ENCODE assay signal across 10 cellular contexts in genomic region chr6:1607557-1608221, GRCh38. TPM values are rescaled to one million over a fixed set of nuclear protein-coding genes. Genes with fewer than 3 reads are reported as not detected.
DNase-seq lines count a peak whose midpoint lies in the region; ATAC-seq and TF ChIP-seq lines count a peak whose summit lies in the region.
"Had no signal": no experiment of that assay in that cellular context is flagged by ENCODE, and none has a peak within 500 bp of the region (broad histone marks: within the 10 kb centered on the region; RNA-seq: fewer than 3 reads in every experiment).

No MANE protein-coding gene starts in this region.

- peak overlapping the region in 9 of 11 experiments; percentile 1 to 59 (median 32); a peak in 11 of 22 replicates for H3K4me2 ChIP-seq in BLaER1 treated with 17β-estradiol and CSF1 and Interleukin-3, amounts not matched to agents 10 nM and 100 nM

- ATAC-seq in activated CD8-positive, alpha-beta T cell treated with anti-CD3 and anti-CD28 coated beads for 36 hours = no peak
- no peak for ATAC-seq in GM21723 (IDR thresholded peaks at IDR 0.05; ENCODE audit: unreplicated experiment)

- H3K27me3 Mint-ChIP-seq in activated CD8-positive, alpha-beta T cell treated with anti-CD3 and anti-CD28 coated beads for 36 hours = peaks cover 61% of the 10 kb centered on the region

- H3K9me3 Mint-ChIP-seq in activated CD8-positive, alpha-beta T cell treated with anti-CD3 and anti-CD28 coated beads for 36 hours = no peaks in the 10 kb centered on the region
- H3K9me3 Mint-ChIP-seq: dendritic cell treated with granulocyte-macrophage colony-stimulating factor and Interleukin-4, amounts not matched to agents 40 ng/mL and 50 ng/mL, for 4 days had no signal

- H3K27ac ChIP-seq in BLaER1 treated with 17β-estradiol and CSF1 and Interleukin-3, amounts not matched to agents 10 nM and 100 nM = no peak overlapping the region

- H3K9ac ChIP-seq in BLaER1 treated with 17β-estradiol and CSF1 and Interleukin-3, amounts not matched to agents 10 nM and 100 nM = no peak overlapping the region

- POLR2A ChIA-PET in activated CD8-positive, alpha-beta T cell treated with anti-CD3 and anti-CD28 coated beads for 36 hours (lab: Charles Lee) = interaction anchor here (0.6 to 1.2 kb wide), 2 partner anchors 12 to 145 kb away, joined by 3 read pairs; no protein-coding TSS in a partner anchor

- peaks cover 40 to 72% (median 61%) of the 10 kb centered on the region in 10 experiments for H3K4me1 ChIP-seq in BLaER1 treated with 17β-estradiol and CSF1 and Interleukin-3, amounts not matched to agents 10 nM and 100 nM

- no peak overlapping the region for H3K27ac Mint-ChIP-seq in activated CD8-positive, alpha-beta T cell treated with anti-CD3 and anti-CD28 coated beads for 36 hours
- H3K27ac Mint-ChIP-seq: dendritic cell treated with granulocyte-macrophage colony-stimulating factor and Interleukin-4, amounts not matched to agents 40 ng/mL and 50 ng/mL, for 4 days had no signal

- peak; percentile 40 for DNase-seq in GM20000 (ENCODE audit: low spot score)
- DNase-seq in activated CD8-positive, alpha-beta T cell treated with anti-CD3 and anti-CD28 coated beads for 36 hours = peak; percentile 28
- no peak for DNase-seq in kidney epithelial cell (ENCODE audit: low read depth)
- no peak for DNase-seq in NCI-H446 (lab: John Stamatoyannopoulos, UW)
- no peak for DNase-seq in anterior cingulate cortex (lab: John Stamatoyannopoulos, UW)
- no peak for DNase-seq in effector CD8-positive, alpha-beta T cell (lab: John Stamatoyannopoulos, UW)
- DNase-seq: posterior cingulate gyrus had no signal

- peak overlapping the region in 1 of 10 experiments; percentile 14; a peak in 1 of 20 replicates for H3K4me3 ChIP-seq in BLaER1 treated with 17β-estradiol and CSF1 and Interleukin-3, amounts not matched to agents 10 nM and 100 nM
- H3K4me3 ChIP-seq in kidney epithelial cell (ENCODE audit: low read depth, low read length) = peak overlapping the region; percentile 12

- H3K9me3 ChIP-seq in BLaER1 treated with 17β-estradiol and CSF1 and Interleukin-3, amounts not matched to agents 10 nM and 100 nM (replicated peaks in 1 of 11) = peaks cover 0 to 15% (median 13%) of the 10 kb centered on the region in 11 experiments; a peak in 17 of 22 replicates

- peak overlapping the region; percentile 45 for H3K4me3 Mint-ChIP-seq in activated CD8-positive, alpha-beta T cell treated with anti-CD3 and anti-CD28 coated beads for 36 hours

- H3K36me3 ChIP-seq in BLaER1 treated with 17β-estradiol and CSF1 and Interleukin-3, amounts not matched to agents 10 nM and 100 nM = no peaks in the 10 kb centered on the region
- H3K36me3 ChIP-seq in kidney epithelial cell (ENCODE audit: control insufficient read depth, insufficient read depth, low read length) = no peaks in the 10 kb centered on the region

- peaks cover 43% of the 10 kb centered on the region for H3K4me1 Mint-ChIP-seq in activated CD8-positive, alpha-beta T cell treated with anti-CD3 and anti-CD28 coated beads for 36 hours (ENCODE audit: low read depth)

- peaks cover 0 to 88% (median 78%) of the 10 kb centered on the region in 11 experiments; a peak in 19 of 22 replicates for H4K20me1 ChIP-seq in BLaER1 treated with 17β-estradiol and CSF1 and Interleukin-3, amounts not matched to agents 10 nM and 100 nM

- CTCF ChIA-PET in activated CD8-positive, alpha-beta T cell treated with anti-CD3 and anti-CD28 coated beads for 36 hours (lab: Charles Lee) = interaction anchor here (0.8 to 4.6 kb wide), 7 partner anchors 8 to 1027 kb away, joined by 3 to 33 read pairs (median 5); no protein-coding TSS in a partner anchor

- no peak for TF ChIP-seq CTCF in GM20000 (IDR thresholded peaks at IDR 0.05; ENCODE audit: extremely low read depth, missing control alignments)
- no peak for TF ChIP-seq CTCF in activated CD8-positive, alpha-beta T cell treated with anti-CD3 and anti-CD28 coated beads for 36 hours (IDR thresholded peaks at IDR 0.05)
- TF ChIP-seq CTCF in kidney epithelial cell (IDR thresholded peaks at IDR 0.05; ENCODE audit: insufficient read depth, low read length, poor library complexity, severe bottlenecking) = no peak

- H3K36me3 Mint-ChIP-seq in activated CD8-positive, alpha-beta T cell treated with anti-CD3 and anti-CD28 coated beads for 36 hours (ENCODE audit: low read depth) = no peaks in the 10 kb centered on the region

- intact Hi-C loops in activated CD8-positive, alpha-beta T cell treated with anti-CD3 and anti-CD28 coated beads for 36 hours (cut with micrococcal nuclease) = no loop called here

- H3K27me3 ChIP-seq in BLaER1 treated with 17β-estradiol and CSF1 and Interleukin-3, amounts not matched to agents 10 nM and 100 nM = peaks cover 100% of the 10 kb centered on the region in 11 experiments
- H3K27me3 ChIP-seq in kidney epithelial cell (ENCODE audit: control insufficient read depth, insufficient read depth, low read length) = peaks cover 25% of the 10 kb centered on the region

RNA-seq across cellular contexts. Expression of gene FOXC1, which starts 2.0 kb away (rescaled TPM):
- under 1 TPM in 1 of 2 experiments, not detected in 1; 0.16 TPM for total RNA-seq in activated CD8-positive, alpha-beta T cell treated with anti-CD3 and anti-CD28 coated beads for 36 hours
- 26.2 and 27.6 TPM in 2 replicates for total RNA-seq in kidney epithelial cell

Comparison
In these comparisons a context has a peak if more than half of its experiments do, and no peak if none do; other contexts are left out.
1. DNase-seq: peak in GM20000 (single experiment) and activated CD8-positive, alpha-beta T cell treated with anti-CD3 and anti-CD28 coated beads for 36 hours (single experiment); none in kidney epithelial cell (single experiment), NCI-H446 (0 of 2), anterior cingulate cortex (0 of 58) and effector CD8-positive, alpha-beta T cell (single experiment).
2. RNA of gene FOXC1, which starts 2.0 kb away (total RNA-seq): 26.2 to 27.6 TPM in kidney epithelial cell; 0.16 TPM in activated CD8-positive, alpha-beta T cell treated with anti-CD3 and anti-CD28 coated beads for 36 hours; every median in the first group is over 10 times any median in the second.